ENCODE assay signal across 8 cellular contexts in genomic region chr1:23692308-23692871, GRCh38. TPM values are rescaled to one million over a fixed set of nuclear protein-coding genes. Genes with fewer than 3 reads are reported as not detected.
A peak's percentile ranks its signal among the peaks of the same experiment; 100 is the strongest.
DNase-seq lines count a peak whose midpoint lies in the region; ATAC-seq and TF ChIP-seq lines count a peak whose summit lies in the region.

No MANE protein-coding gene starts in this region.

- WGBS in SK-N-SH (ENCODE audit: low lambda C conversion rate) = under 1% methylated on average over 17 of the region's 17 CpGs

- DNase-seq in SK-N-SH (no peak), NCI-H1436 treated with DMSO at 0.1 percent for 48 hours (lab: John Stamatoyannopoulos, UW) (no peak), caudate nucleus (lab: John Stamatoyannopoulos, UW) (no peak), NCI-H1092 (lab: John Stamatoyannopoulos, UW) (no peak)
- DNase-seq in activated CD4-positive, alpha-beta memory T cell treated with anti-CD3 and anti-CD28 coated beads, Interleukin-2, amount 10 ng/mL, durations not matched to agents 7 days and 5 days = no peak
- DNase-seq in stimulated activated naive B cell treated with anti-CD40 and anti-IgM and Interleukin-4, amounts not matched to agents 10 μg/mL and 1 μg/mL and 100 μg/mL, for 72 hours = no peak

- H3K9me2 ChIP-seq in SK-N-SH = no peaks in the 10 kb centered on the region

- H3K27me3 Mint-ChIP-seq in activated CD4-positive, alpha-beta memory T cell treated with anti-CD3 and anti-CD28 coated beads, Interleukin-2, amount 10 ng/mL, durations not matched to agents 7 days and 5 days = no peaks in the 10 kb centered on the region
- no peaks in the 10 kb centered on the region for H3K27me3 Mint-ChIP-seq in stimulated activated naive B cell treated with anti-CD40 and anti-IgM and Interleukin-4, amounts not matched to agents 10 μg/mL and 1 μg/mL and 100 μg/mL, for 72 hours

- H3K36me3 Mint-ChIP-seq in activated CD4-positive, alpha-beta memory T cell treated with anti-CD3 and anti-CD28 coated beads, Interleukin-2, amount 10 ng/mL, durations not matched to agents 7 days and 5 days (ENCODE audit: low read depth) = peaks cover 53% of the 10 kb centered on the region
- H3K36me3 Mint-ChIP-seq in stimulated activated naive B cell treated with anti-CD40 and anti-IgM and Interleukin-4, amounts not matched to agents 10 μg/mL and 1 μg/mL and 100 μg/mL, for 72 hours = peaks cover 45 to 55% of the 10 kb centered on the region in 2 donors

- H3K4me3 ChIP-seq in SK-N-SH (ENCODE audit: low read depth in 2 of 2, low read length in 1 of 2) (peak overlapping the region; percentile 96 to 98), iPS-11a (ENCODE audit: low read depth, low read length) (peak overlapping the region; percentile 98)

- H3K27ac ChIP-seq in SK-N-SH (ENCODE audit: low read depth in 2 of 2, low read length in 1 of 2) (peak overlapping the region; percentile 82 to 92), caudate nucleus (ENCODE audit: low read depth, low read length) (no peak overlapping the region)

- no peak for ATAC-seq in SK-N-SH treated with all-trans-retinoic acid at 6 μM for 48 hours
- ATAC-seq in stimulated activated naive B cell treated with anti-CD40 and anti-IgM and Interleukin-4, amounts not matched to agents 10 μg/mL and 1 μg/mL and 100 μg/mL, for 72 hours (replicated peaks) = no peak

- no peaks in the 10 kb centered on the region for H3K9me3 ChIP-seq in SK-N-SH

- H3K4me3 Mint-ChIP-seq in activated CD4-positive, alpha-beta memory T cell treated with anti-CD3 and anti-CD28 coated beads, Interleukin-2, amount 10 ng/mL, durations not matched to agents 7 days and 5 days = peak overlapping the region; percentile 94
- peak overlapping the region; percentile 93 to 97 for H3K4me3 Mint-ChIP-seq in stimulated activated naive B cell treated with anti-CD40 and anti-IgM and Interleukin-4, amounts not matched to agents 10 μg/mL and 1 μg/mL and 100 μg/mL, for 72 hours

- no peak for TF ChIP-seq EP300 in SK-N-SH (IDR thresholded peaks at IDR 0.05; ENCODE audit: borderline replicate concordance in 1 of 2, low read depth in 1 of 2, low read length in 1 of 2)

- TF ChIP-seq RAD21 in SK-N-SH (IDR thresholded peaks at IDR 0.05; ENCODE audit: low read length) = no peak

- H2AFZ ChIP-seq in SK-N-SH (ENCODE audit: low read depth) = no peak overlapping the region

- H3K4me1 ChIP-seq in SK-N-SH (ENCODE audit: control insufficient read depth in 1 of 2, insufficient read depth in 2 of 2, low read depth in 1 of 2, low read length in 1 of 2) = peaks cover 19 to 34% of the 10 kb centered on the region in 2 experiments; a peak in 3 of 4 replicates

- CTCF ChIA-PET in SK-N-SH (lab: Yijun Ruan, JAX) = interaction anchor here (0.6 to 2.6 kb wide), 16 partner anchors 8 to 289 kb away, joined by 3 to 15 read pairs (median 6); partner anchors contain the start of gene PITHD1
- CTCF ChIA-PET in activated CD4-positive, alpha-beta memory T cell treated with anti-CD3 and anti-CD28 coated beads, Interleukin-2, amount 10 ng/mL, durations not matched to agents 7 days and 5 days (lab: Charles Lee) = interaction anchor here (0.7 to 2.6 kb wide), 14 partner anchors 10 to 458 kb away, joined by 3 to 13 read pairs (median 4); partner anchors contain the start of gene ELOA

- peaks cover 54% of the 10 kb centered on the region for H3K4me1 Mint-ChIP-seq in activated CD4-positive, alpha-beta memory T cell treated with anti-CD3 and anti-CD28 coated beads, Interleukin-2, amount 10 ng/mL, durations not matched to agents 7 days and 5 days
- H3K4me1 Mint-ChIP-seq in stimulated activated naive B cell treated with anti-CD40 and anti-IgM and Interleukin-4, amounts not matched to agents 10 μg/mL and 1 μg/mL and 100 μg/mL, for 72 hours = peaks cover 30 to 51% of the 10 kb centered on the region in 2 donors

- peak; percentile 10; the same call in 1 of the 2 replicates for TF ChIP-seq CTCF in SK-N-SH (IDR thresholded peaks at IDR 0.05)

- H3K4me2 ChIP-seq in SK-N-SH = peak overlapping the region; percentile 91

- H3K9me3 Mint-ChIP-seq in activated CD4-positive, alpha-beta memory T cell treated with anti-CD3 and anti-CD28 coated beads, Interleukin-2, amount 10 ng/mL, durations not matched to agents 7 days and 5 days = no peaks in the 10 kb centered on the region
- H3K9me3 Mint-ChIP-seq in stimulated activated naive B cell treated with anti-CD40 and anti-IgM and Interleukin-4, amounts not matched to agents 10 μg/mL and 1 μg/mL and 100 μg/mL, for 72 hours = peaks cover 0 to 3% of the 10 kb centered on the region in 2 donors

- peaks cover 58% of the 10 kb centered on the region for H3K79me2 ChIP-seq in SK-N-SH (ENCODE audit: insufficient read depth)

- H3K27ac Mint-ChIP-seq in activated CD4-positive, alpha-beta memory T cell treated with anti-CD3 and anti-CD28 coated beads, Interleukin-2, amount 10 ng/mL, durations not matched to agents 7 days and 5 days = peak overlapping the region; percentile 86
- peak overlapping the region; percentile 98 for H3K27ac Mint-ChIP-seq in stimulated activated naive B cell treated with anti-CD40 and anti-IgM and Interleukin-4, amounts not matched to agents 10 μg/mL and 1 μg/mL and 100 μg/mL, for 72 hours

- peak overlapping the region; percentile 95 for H3K9ac ChIP-seq in SK-N-SH

- H3K36me3 ChIP-seq in SK-N-SH (replicated peaks in 1 of 2; ENCODE audit: control insufficient read depth in 1 of 2, insufficient read depth in 2 of 2, low read length in 1 of 2) = peaks cover 45 to 49% of the 10 kb centered on the region in 2 experiments

- no peaks in the 10 kb centered on the region for H3K27me3 ChIP-seq in SK-N-SH (ENCODE audit: insufficient read depth)

- peaks cover 10% of the 10 kb centered on the region for H3F3A ChIP-seq in SK-N-SH (replicated peaks; ENCODE audit: insufficient read depth)

- POLR2A ChIA-PET in SK-N-SH (lab: Yijun Ruan, JAX) = interaction anchor here (1.0 to 1.7 kb wide), 5 partner anchors 12 to 152 kb away, joined by 3 to 10 read pairs (median 5); no protein-coding TSS in a partner anchor
- POLR2A ChIA-PET in activated CD4-positive, alpha-beta memory T cell treated with anti-CD3 and anti-CD28 coated beads, Interleukin-2, amount 10 ng/mL, durations not matched to agents 7 days and 5 days (lab: Charles Lee) = interaction anchor here (0.7 to 3.3 kb wide), 24 partner anchors 8 to 951 kb away, joined by 3 to 62 read pairs (median 4); partner anchors contain the start of genes ELOA, GALE, HNRNPR and ID3

- peaks cover 54% of the 10 kb centered on the region for H4K20me1 ChIP-seq in SK-N-SH (ENCODE audit: insufficient read depth)

TF ChIP-seq in SK-N-SH, 30 proteins besides CTCF, POLR2A, EP300 and RAD21:
- no peak for TF ChIP-seq MAX (IDR thresholded peaks at IDR 0.05; ENCODE audit: low read depth)
- 0 out of 2 replicates have a peak, but pooled peaks have one; percentile 36 for TF ChIP-seq SIN3A (IDR thresholded peaks at IDR 0.05; ENCODE audit: borderline replicate concordance, low read depth, low read length)
TF ChIP-seq in SK-N-SH: peak in this region for 1.

TF ChIP-seq in SK-N-SH treated with all-trans-retinoic acid at 6 μM for 48 hours, 23 proteins besides CTCF, POLR2A, EP300 and RAD21:
- no peak for TF ChIP-seq ESRRG (CRISPR knock-in tag; IDR thresholded peaks at IDR 0.05)
- no peak for TF ChIP-seq CSDC2 (CRISPR knock-in tag; IDR thresholded peaks at IDR 0.05)
- no peak for TF ChIP-seq ISL1 (CRISPR knock-in tag; IDR thresholded peaks at IDR 0.05)

RNA-seq across cellular contexts. Expression of gene RPL11, which starts 0.8 kb away (rescaled TPM):
- polyA plus RNA-seq in SK-N-SH (2012; rRNA removed) = 2,231 and 2,255 TPM in 2 replicates
- 3,260 and 4,153 TPM in 2 replicates for polyA plus RNA-seq in SK-N-SH (2012; cell fraction: cytosol; rRNA removed)
- polyA plus RNA-seq in SK-N-SH (2012; cell fraction: nucleus; rRNA removed) = 350 and 516 TPM in 2 replicates
- total RNA-seq in activated CD4-positive, alpha-beta memory T cell treated with anti-CD3 and anti-CD28 coated beads, Interleukin-2, amount 10 ng/mL, durations not matched to agents 7 days and 5 days = 1,000 to 10,000 TPM; 1,074 to 1,084 TPM

RNA-seq across cellular contexts. Expression of gene ELOA, which starts 50.9 kb away (rescaled TPM):
- polyA plus RNA-seq in SK-N-SH (2012; rRNA removed) = 14.5 and 17.7 TPM in 2 replicates
- 18.0 and 18.4 TPM in 2 replicates for polyA plus RNA-seq in SK-N-SH (2012; cell fraction: cytosol; rRNA removed)
- 20.3 and 24.9 TPM in 2 replicates for polyA plus RNA-seq in SK-N-SH (2012; cell fraction: nucleus; rRNA removed)
- total RNA-seq in activated CD4-positive, alpha-beta memory T cell treated with anti-CD3 and anti-CD28 coated beads, Interleukin-2, amount 10 ng/mL, durations not matched to agents 7 days and 5 days = 10 to 100 TPM; 34.1 to 35.2 TPM
